1 cellular context compared by ENCODE assay signal in genomic region chr5:131796793-131797693, GRCh38.
TF ChIP-seq lines count a peak whose summit lies in the region.

FNIP1 (minus strand) TSS chr5:131797017; CDS start chr5:131796921, 96 bp downstream.

TF ChIP-seq in WTC11, 78 proteins besides CTCF, POLR2A, EP300 and RAD21 (continued from another document and continues in another):
- TF ChIP-seq ARID4B (CRISPR knock-in tag; IDR thresholded peaks at IDR 0.05; ENCODE audit: borderline replicate concordance) (peak; percentile 24; the same call in 1 of the 2 replicates), SP1 (CRISPR knock-in tag; conservative IDR thresholded peaks at IDR 0.05) (peak; percentile 89), AR (CRISPR knock-in tag; IDR thresholded peaks at IDR 0.05) (no peak), FOXK1 (CRISPR knock-in tag; IDR thresholded peaks at IDR 0.05) (no peak; the same call in 1 of the 2 replicates), RELA (CRISPR knock-in tag; IDR thresholded peaks at IDR 0.05; ENCODE audit: borderline replicate concordance) (no peak), MAX (CRISPR knock-in tag; IDR thresholded peaks at IDR 0.05) (peak; percentile 95), ZNF121 (CRISPR knock-in tag; IDR thresholded peaks at IDR 0.05) (no peak), NFYB (CRISPR knock-in tag; conservative IDR thresholded peaks at IDR 0.05; ENCODE audit: low read depth) (peak; percentile 71), ZNF138 (CRISPR knock-in tag; conservative IDR thresholded peaks at IDR 0.05) (0 out of 2 replicates have a peak, but pooled peaks have one; percentile 55), ZMAT4 (CRISPR knock-in tag; IDR thresholded peaks at IDR 0.05) (no peak), ETV6 (CRISPR knock-in tag; IDR thresholded peaks at IDR 0.05) (peak; percentile 24; the same call in 1 of the 2 replicates), NR3C1 (CRISPR knock-in tag; conservative IDR thresholded peaks at IDR 0.05; ENCODE audit: low read depth) (no peak), GTF2I (CRISPR knock-in tag; conservative IDR thresholded peaks at IDR 0.05) (no peak), IRF2 (CRISPR knock-in tag; IDR thresholded peaks at IDR 0.05; ENCODE audit: borderline replicate concordance, low read depth) (no peak; the same call in 1 of the 2 replicates), ZNF281 (CRISPR knock-in tag; IDR thresholded peaks at IDR 0.05) (peak; percentile 27; the same call in 1 of the 2 replicates), ATF3 (CRISPR knock-in tag; conservative IDR thresholded peaks at IDR 0.05) (no peak), E2F1 (CRISPR knock-in tag; IDR thresholded peaks at IDR 0.05) (no peak), EMX1 (CRISPR knock-in tag; IDR thresholded peaks at IDR 0.05) (no peak), ZNF219 (CRISPR knock-in tag; IDR thresholded peaks at IDR 0.05; ENCODE audit: borderline replicate concordance) (no peak), PRRX2 (CRISPR knock-in tag; IDR thresholded peaks at IDR 0.05) (no peak), ZNF317 (CRISPR knock-in tag; IDR thresholded peaks at IDR 0.05; ENCODE audit: borderline replicate concordance, low read depth) (no peak), ZNF512 (CRISPR knock-in tag; IDR thresholded peaks at IDR 0.05; ENCODE audit: borderline replicate concordance) (no peak), NR2C2 (CRISPR knock-in tag; IDR thresholded peaks at IDR 0.05) (no peak), ZBTB43 (CRISPR knock-in tag; IDR thresholded peaks at IDR 0.05) (no peak), ZNF425 (CRISPR knock-in tag; conservative IDR thresholded peaks at IDR 0.05) (no peak), CREM (CRISPR knock-in tag; IDR thresholded peaks at IDR 0.05) (no peak), USF2 (CRISPR knock-in tag; IDR thresholded peaks at IDR 0.05) (peak; percentile 99), ESRRA (CRISPR knock-in tag; IDR thresholded peaks at IDR 0.05; ENCODE audit: borderline replicate concordance) (no peak), GRHL2 (CRISPR knock-in tag; IDR thresholded peaks at IDR 0.05; ENCODE audit: insufficient replicate concordance, severe bottlenecking) (no peak), MLX (CRISPR knock-in tag; IDR thresholded peaks at IDR 0.05) (no peak), STAT6 (CRISPR knock-in tag; conservative IDR thresholded peaks at IDR 0.05; ENCODE audit: low read depth) (no peak), ATF1 (CRISPR knock-in tag; IDR thresholded peaks at IDR 0.05) (no peak)
